In genomic region chr13:62371737-62372136, GRCh38 we compare ENCODE assay signal across 34 cellular contexts.
"Had no signal": no experiment of that assay in that cellular context is flagged by ENCODE, and none has a peak within 500 bp of the region (broad histone marks: within the 10 kb centered on the region; RNA-seq: fewer than 3 reads in every experiment).

No MANE protein-coding gene starts in this region.

- H3K9ac ChIP-seq: KMS-11 had no signal

- H3K27ac ChIP-seq: KMS-11 had no signal

- H3K9me3 ChIP-seq: MG63 had no signal

- DNase-seq: Karpas-422, Kasumi-1, MG63, MM.1S, MV-4-11, NCI-H1048, NCI-H1092, NCI-H1092 treated with DMSO at 0.1 percent for 48 hours, NCI-H1105, NCI-H1105 treated with DMSO at 0.1 percent for 48 hours, NCI-H1417, NCI-H1417 treated with DMSO at 0.1 percent for 48 hours, NCI-H1436, NCI-H1436 treated with DMSO at 0.1 percent for 48 hours, NCI-H146, NCI-H1694, NCI-H1694 treated with DMSO at 0.1 percent for 48 hours, NCI-H187, NCI-H187 treated with DMSO at 0.1 percent for 48 hours, NCI-H1930, NCI-H2029, NCI-H2029 treated with DMSO at 0.1 percent for 48 hours, NCI-H2081, NCI-H2081 treated with DMSO at 0.1 percent for 48 hours, NCI-H2107, NCI-H2171, NCI-H2171 treated with DMSO at 0.1 percent for 48 hours, NCI-H2227 treated with DMSO at 0.1 percent for 48 hours, NCI-H226, NCI-H345, NCI-H446, NCI-H446 treated with DMSO at 0.1 percent for 48 hours, NCI-H510A had no signal

- H3K4me2 ChIP-seq: KMS-11 had no signal

- H3K36me3 ChIP-seq: MG63 had no signal

- H3K4me3 ChIP-seq: MG63 had no signal

- H3K27me3 ChIP-seq: MG63 had no signal
